ENCODE assay signal across 8 cellular contexts in genomic region chr11:62572431-62572830, GRCh38. TPM values are rescaled to one million over a fixed set of nuclear protein-coding genes. Genes with fewer than 3 reads are reported as not detected.
DNase-seq lines count a peak whose midpoint lies in the region; ATAC-seq and TF ChIP-seq lines count a peak whose summit lies in the region.

No MANE protein-coding gene starts in this region.

- CTCF ChIA-PET in activated naive CD4-positive, alpha-beta T cell treated with anti-CD3 and anti-CD28 coated beads for 36 hours (lab: Charles Lee), result interaction anchor here (0.6 to 2.7 kb wide), 4 partner anchors 12 to 283 kb away, joined by 4 to 10 read pairs (median 7); no protein-coding TSS in a partner anchor

- H3K9me3 Mint-ChIP-seq in activated naive CD4-positive, alpha-beta T cell treated with anti-CD3 and anti-CD28 coated beads for 36 hours, result no peaks in the 10 kb centered on the region

- H3K36me3 ChIP-seq in left lung (peaks cover 5 to 66% of the 10 kb centered on the region in 2 donors), transverse colon (peaks cover 0 to 30% (median 15%) of the 10 kb centered on the region in 4 donors)

- peak overlapping the region; percentile 97 for H3K27ac Mint-ChIP-seq in activated naive CD4-positive, alpha-beta T cell treated with anti-CD3 and anti-CD28 coated beads for 36 hours

- H3K4me1 Mint-ChIP-seq in activated naive CD4-positive, alpha-beta T cell treated with anti-CD3 and anti-CD28 coated beads for 36 hours (ENCODE audit: low read depth), result peaks cover 49% of the 10 kb centered on the region

- H3K4me1 ChIP-seq in left lung (peaks cover 18 to 80% of the 10 kb centered on the region in 2 donors), transverse colon (peaks cover 14 to 51% (median 41%) of the 10 kb centered on the region in 4 donors)

- H3K27me3 Mint-ChIP-seq in activated naive CD4-positive, alpha-beta T cell treated with anti-CD3 and anti-CD28 coated beads for 36 hours (ENCODE audit: low read depth), result no peaks in the 10 kb centered on the region

- TF ChIP-seq CTCF in astrocyte of the cerebellum (IDR thresholded peaks at IDR 0.05; ENCODE audit: low read depth, low read length, missing control alignments), result no peak
- TF ChIP-seq CTCF in left lung (IDR thresholded peaks at IDR 0.05), result no peak
- no peak for TF ChIP-seq CTCF in transverse colon (IDR thresholded peaks at IDR 0.05)

- in situ Hi-C loops in astrocyte of the cerebellum (cut with HindIII; ENCODE audit: low sequenced_read_pairs), result loop anchor here (5.0 kb wide), 1 partner anchor 65 kb away; no protein-coding TSS in a partner anchor
- in situ Hi-C loops in transverse colon (cut with MboI; ENCODE audit: low pct_ligation_motif_present in 1 of 4, low pct_unique_long_range_greater_than_20kb in 1 of 4, low sequenced_read_pairs in 3 of 4), result no loop called here

- no peak for TF ChIP-seq EP300 in transverse colon (IDR thresholded peaks at IDR 0.05; ENCODE audit: low read depth)

- H3K4me3 Mint-ChIP-seq in activated naive CD4-positive, alpha-beta T cell treated with anti-CD3 and anti-CD28 coated beads for 36 hours, result peak overlapping the region; percentile 95

- intact Hi-C loops in activated naive CD4-positive, alpha-beta T cell treated with anti-CD3 and anti-CD28 coated beads for 36 hours (cut with micrococcal nuclease), result loop anchor here (5.0 kb wide), 1 partner anchor 270 kb away; no protein-coding TSS in a partner anchor
- intact Hi-C loops in left lung (cut with DNase I), result no loop called here
- intact Hi-C loops in transverse colon (cut with DNase I; ENCODE audit: low total_unique reads), result no loop called here

- H3K36me3 Mint-ChIP-seq in activated naive CD4-positive, alpha-beta T cell treated with anti-CD3 and anti-CD28 coated beads for 36 hours (ENCODE audit: low read depth), result peaks cover 65% of the 10 kb centered on the region

- peak overlapping the region in 1 of 2 donors; percentile 88 for H3K27ac ChIP-seq in left lung
- peak overlapping the region; percentile 81 to 94 (median 87) for H3K27ac ChIP-seq in transverse colon

- H3K9me3 ChIP-seq in left lung (no peaks in the 10 kb centered on the region), transverse colon (no peaks in the 10 kb centered on the region)

- TF ChIP-seq POLR2A in transverse colon (IDR thresholded peaks at IDR 0.05), result no peak

- 53 to 62% methylated on average over 2 to 12 of the region's 12 CpGs for WGBS in transverse colon (ENCODE audit: low coverage in 1 of 2), 2 donors

- ATAC-seq in left lung, result no peak
- ATAC-seq in HG02884 (IDR thresholded peaks at IDR 0.05; ENCODE audit: unreplicated experiment), result no peak

- H3K27me3 ChIP-seq in left lung (no peaks in the 10 kb centered on the region), transverse colon (no peaks in the 10 kb centered on the region)

- H3K4me3 ChIP-seq in astrocyte of the cerebellum (ENCODE audit: low read depth, low read length) (peak overlapping the region; percentile 87), left lung (peak overlapping the region; percentile 68 to 77), transverse colon (peak overlapping the region; percentile 36 to 99 (median 54))

- DNase-seq in activated naive CD4-positive, alpha-beta T cell treated with anti-CD3 and anti-CD28 coated beads for 36 hours, result no peak
- no peak for DNase-seq in activated naive CD4-positive, alpha-beta T cell treated with Interleukin-2 at 50 U/mL for 16 hours
- no peak for DNase-seq in astrocyte of the cerebellum (ENCODE audit: low read depth)
- DNase-seq in left lung, result no peak
- DNase-seq in transverse colon, result no peak
- DNase-seq in NCI-H1105 treated with DMSO at 0.1 percent for 48 hours (lab: John Stamatoyannopoulos, UW), result no peak
- no peak for DNase-seq in DMS53 treated with DMSO at 0.1 percent for 48 hours (lab: John Stamatoyannopoulos, UW; ENCODE audit: unreplicated experiment)

RNA-seq across cellular contexts. Expression of gene EEF1G, which starts 1.3 kb away (rescaled TPM):
- total RNA-seq in activated naive CD4-positive, alpha-beta T cell treated with anti-CD3 and anti-CD28 coated beads for 36 hours, result 1,000 to 10,000 TPM; 2,282 to 2,440 TPM
- total RNA-seq in left lung, result 1,000 to 10,000 TPM in 1 of 2 donors, 100 to 1,000 TPM in 1; 973 to 1,076 TPM
- 1,000 to 10,000 TPM in 3 of 4 donors, 100 to 1,000 TPM in 1; 337 to 1,276 (median 1,207) TPM for total RNA-seq in transverse colon

RNA-seq across cellular contexts. Expression of gene TUT1, which starts 18.9 kb away (rescaled TPM):
- 10 to 100 TPM; 38.2 to 42.0 TPM for total RNA-seq in activated naive CD4-positive, alpha-beta T cell treated with anti-CD3 and anti-CD28 coated beads for 36 hours
- total RNA-seq in left lung (10 to 100 TPM; 12.6 to 19.8 TPM), transverse colon (10 to 100 TPM in 2 of 4 donors, 1 to 10 TPM in 2; 6.0 to 12.4 (median 9.8) TPM)

RNA-seq across cellular contexts. Expression of gene AHNAK, which starts 25.8 kb away (rescaled TPM):
- 1 to 10 TPM; 9.2 to 9.4 TPM for total RNA-seq in activated naive CD4-positive, alpha-beta T cell treated with anti-CD3 and anti-CD28 coated beads for 36 hours
- total RNA-seq in left lung, result 100 to 1,000 TPM; 437 to 636 TPM
- 1,000 to 10,000 TPM in 1 of 4 donors, 100 to 1,000 TPM in 3; 561 to 1,032 (median 742) TPM for total RNA-seq in transverse colon

RNA-seq across cellular contexts. Expression of gene MTA2, which starts 29.2 kb away (rescaled TPM):
- 100 to 1,000 TPM; 191 to 197 TPM for total RNA-seq in activated naive CD4-positive, alpha-beta T cell treated with anti-CD3 and anti-CD28 coated beads for 36 hours
- total RNA-seq in left lung (10 to 100 TPM; 67.1 to 86.0 TPM), transverse colon (10 to 100 TPM; 42.0 to 80.1 (median 62.1) TPM)

RNA-seq across cellular contexts. Expression of gene EML3, which starts 40.1 kb away (rescaled TPM):
- 10 to 100 TPM; 81.8 to 97.1 TPM for total RNA-seq in activated naive CD4-positive, alpha-beta T cell treated with anti-CD3 and anti-CD28 coated beads for 36 hours
- total RNA-seq in left lung (10 to 100 TPM; 61.5 to 82.5 TPM), transverse colon (10 to 100 TPM; 35.0 to 61.1 (median 44.9) TPM)

Comparison
In these comparisons a context has a peak if more than half of its experiments do, and no peak if none do; other contexts are left out.
1. RNA of gene AHNAK, which starts 25.8 kb away (total RNA-seq): 561 to 1,032 TPM in transverse colon and 437 to 636 TPM in left lung; 9.2 to 9.4 TPM in activated naive CD4-positive, alpha-beta T cell treated with anti-CD3 and anti-CD28 coated beads for 36 hours; every median in the first group is over 10 times any median in the second.
2. Peak in every context shown above with its lines, with median percentiles within 50 percentile points of each other: H3K4me3 ChIP-seq.